Comparison of ENCODE assay signal across 8 cellular contexts in the genomic region with DNA sequence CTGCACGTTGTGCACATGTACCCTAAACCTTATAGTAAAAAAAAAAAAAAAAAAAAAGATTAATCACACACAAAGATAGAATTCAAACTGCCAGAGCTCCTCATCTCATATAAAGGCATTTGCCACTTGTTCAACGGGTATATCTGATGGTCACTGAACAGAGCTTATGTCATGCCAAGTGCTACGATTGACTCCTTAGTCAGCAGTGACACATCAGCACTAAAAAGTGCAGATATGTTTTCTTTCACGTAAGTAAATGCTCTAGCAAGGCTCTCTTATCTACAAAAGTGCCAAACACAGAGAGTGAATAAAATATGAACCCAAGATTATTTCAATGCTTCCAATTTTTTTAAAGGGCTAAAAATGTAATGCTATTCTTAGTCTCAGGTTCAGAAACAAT. TPM values are rescaled to one million over a fixed set of nuclear protein-coding genes. Genes with fewer than 3 reads are reported as not detected.
A peak's percentile ranks its signal among the peaks of the same experiment; 100 is the strongest.
DNase-seq lines count a peak whose midpoint lies in the region; ATAC-seq and TF ChIP-seq lines count a peak whose summit lies in the region.

No MANE protein-coding gene starts in this region.

- peak; percentile 15 for ATAC-seq in T-helper 17 cell
- peak; percentile 61 for ATAC-seq in esophagus mucosa
- ATAC-seq in GM21526 (IDR thresholded peaks at IDR 0.05; ENCODE audit: low FRiP score, unreplicated experiment), result no peak

- peak overlapping the region; percentile 100 for H3K4me3 Mint-ChIP-seq in T-helper 17 cell

- peaks cover 21% of the 10 kb centered on the region for H3K4me1 Mint-ChIP-seq in T-helper 17 cell

- TF ChIP-seq CTCF in 22Rv1 (IDR thresholded peaks at IDR 0.05), result no peak
- TF ChIP-seq CTCF in GM12875 (IDR thresholded peaks at IDR 0.05; ENCODE audit: borderline replicate concordance, insufficient read depth, low read depth, low read length), result no peak

- no peaks in the 10 kb centered on the region for H3K9me3 ChIP-seq in T-helper 17 cell (ENCODE audit: control insufficient read depth, low read length, poor library complexity, severe bottlenecking)

- H3K27me3 Mint-ChIP-seq in T-helper 17 cell, result no peaks in the 10 kb centered on the region

- peak overlapping the region; percentile 76; the same call in 1 of the 2 replicates for H3K27ac ChIP-seq in 22Rv1

- H3K27ac Mint-ChIP-seq in T-helper 17 cell, result peak overlapping the region; percentile 98

- peaks cover 3% of the 10 kb centered on the region for H3K36me3 Mint-ChIP-seq in T-helper 17 cell (ENCODE audit: low read depth)

- H3K4me3 ChIP-seq in GM12875 (ENCODE audit: low read depth, low read length), result peak overlapping the region; percentile 93

- no peak for DNase-seq in T-helper 17 cell
- DNase-seq in non-pigmented ciliary epithelial cell (ENCODE audit: low read depth), result peak; percentile 76
- no peak for DNase-seq in SKM-1 (lab: John Stamatoyannopoulos, UW; ENCODE audit: unreplicated experiment)
- DNase-seq in mucosa of gallbladder (ENCODE audit: low spot score), result no peak

RNA-seq across cellular contexts. Expression of a gene that starts 1.1 kb away (rescaled TPM):
- 10 to 100 TPM; 47.2 to 58.1 TPM for total RNA-seq in T-helper 17 cell
- 36.1 TPM for total RNA-seq in esophagus mucosa
- total RNA-seq in mucosa of gallbladder, result 63.6 TPM

RNA-seq across cellular contexts. Expression of a gene that starts 39.5 kb away (rescaled TPM):
- total RNA-seq in T-helper 17 cell (not detected), esophagus mucosa (not detected), mucosa of gallbladder (not detected)
